Comparison of ENCODE assay signal across 8 cellular contexts in genomic region chr17:75652934-75653549, GRCh38. TPM values are rescaled to one million over a fixed set of nuclear protein-coding genes. Genes with fewer than 3 reads are reported as not detected.
DNase-seq lines count a peak whose midpoint lies in the region; ATAC-seq and TF ChIP-seq lines count a peak whose summit lies in the region.

No MANE protein-coding gene starts in this region.

- ATAC-seq in upper lobe of left lung (ENCODE audit: low FRiP score in 2 of 2) (no peak), GM21529 (IDR thresholded peaks at IDR 0.05; ENCODE audit: unreplicated experiment) (no peak)

- no peaks in the 10 kb centered on the region for H3K9me3 ChIP-seq in upper lobe of left lung

- peak; percentile 78 for TF ChIP-seq CTCF in AG04449 (IDR thresholded peaks at IDR 0.05; ENCODE audit: insufficient read depth, low read length, missing control alignments)
- peak; percentile 95 for TF ChIP-seq CTCF in brain microvascular endothelial cell (IDR thresholded peaks at IDR 0.05; ENCODE audit: low read depth, low read length, missing control alignments)
- TF ChIP-seq CTCF in upper lobe of left lung (IDR thresholded peaks at IDR 0.05) = peak; percentile 30 to 69 (median 58)

- H3K4me3 ChIP-seq in AG04449 (ENCODE audit: low read depth, low read length) (no peak overlapping the region), brain microvascular endothelial cell (ENCODE audit: low read depth, low read length) (no peak overlapping the region), upper lobe of left lung (no peak overlapping the region)

- CTCF ChIA-PET in AG04449 (lab: Yijun Ruan, JAX) = interaction anchor here (0.8 to 24.4 kb wide), 9 partner anchors 9 to 226 kb away, joined by 3 to 746 read pairs (median 13); partner anchors contain the start of genes RECQL5, SAP30BP and SMIM5

- no peak for TF ChIP-seq EP300 in upper lobe of left lung (IDR thresholded peaks at IDR 0.05)

- POLR2A ChIA-PET in AG04449 (lab: Yijun Ruan, JAX) = interaction anchor here (1.7 kb wide), 1 partner anchor 20 kb away, joined by 7 read pairs; the partner anchor contains the start of gene SMIM5

- TF ChIP-seq POLR2A in upper lobe of left lung (IDR thresholded peaks at IDR 0.05) = no peak

- no peak for DNase-seq in AG04449 (ENCODE audit: low read depth, low spot score)
- DNase-seq in GDM1 (lab: John Stamatoyannopoulos, UW) = peak; percentile 41
- peak; percentile 33 for DNase-seq in NCI-H226
- peak; percentile 9 for DNase-seq in brain microvascular endothelial cell
- DNase-seq in upper lobe of left lung = no peak
- DNase-seq in SW 1271 (lab: John Stamatoyannopoulos, UW) = no peak

- no peaks in the 10 kb centered on the region for H3K4me1 ChIP-seq in upper lobe of left lung

- 64 to 68% methylated on average over 6 of the region's 6 CpGs for WGBS in upper lobe of left lung, 2 donors

- no peaks in the 10 kb centered on the region for H3K27me3 ChIP-seq in brain microvascular endothelial cell (replicated peaks)
- H3K27me3 ChIP-seq in layer of hippocampus (ENCODE audit: control insufficient read depth, insufficient read depth, low read length) = no peaks in the 10 kb centered on the region
- no peaks in the 10 kb centered on the region for H3K27me3 ChIP-seq in upper lobe of left lung

- H3K36me3 ChIP-seq in brain microvascular endothelial cell (replicated peaks) (peaks cover 9% of the 10 kb centered on the region), upper lobe of left lung (peaks cover 11 to 66% (median 32%) of the 10 kb centered on the region in 4 donors)

- in situ Hi-C loops in brain microvascular endothelial cell (cut with HindIII; ENCODE audit: low pct_ligation_motif_present, low sequenced_read_pairs) = no loop called here

- H3K27ac ChIP-seq in brain microvascular endothelial cell (no peak overlapping the region), layer of hippocampus (ENCODE audit: low read depth, low read length) (peak overlapping the region; percentile 81), upper lobe of left lung (no peak overlapping the region)

RNA-seq across cellular contexts. Expression of gene RECQL5, which starts 13.9 kb away (rescaled TPM):
- 10 to 100 TPM; 11.4 to 97.4 (median 41.4) TPM for total RNA-seq in upper lobe of left lung

RNA-seq across cellular contexts. Expression of gene SAP30BP, which starts 14.1 kb away (rescaled TPM):
- total RNA-seq in upper lobe of left lung = 100 to 1,000 TPM in 1 of 6 donors, 10 to 100 TPM in 5; 64.1 to 125 (median 80.8) TPM

RNA-seq across cellular contexts. Expression of gene SMIM5, which starts 19.8 kb away (rescaled TPM):
- total RNA-seq in upper lobe of left lung = 1 to 10 TPM; 1.9 to 7.3 (median 3.3) TPM

Comparison
In these comparisons a context has a peak if more than half of its experiments do, and no peak if none do; other contexts are left out.
1. DNase-seq: peak in GDM1 (single experiment), NCI-H226 (single experiment) and brain microvascular endothelial cell (single experiment); none in AG04449 (single experiment), upper lobe of left lung (0 of 2) and SW 1271 (0 of 2).
2. Peak in every context shown above with its lines, with median percentiles within 50 percentile points of each other: CTCF ChIP-seq.